ENCODE assay signal across 1 cellular context in the genomic region with DNA sequence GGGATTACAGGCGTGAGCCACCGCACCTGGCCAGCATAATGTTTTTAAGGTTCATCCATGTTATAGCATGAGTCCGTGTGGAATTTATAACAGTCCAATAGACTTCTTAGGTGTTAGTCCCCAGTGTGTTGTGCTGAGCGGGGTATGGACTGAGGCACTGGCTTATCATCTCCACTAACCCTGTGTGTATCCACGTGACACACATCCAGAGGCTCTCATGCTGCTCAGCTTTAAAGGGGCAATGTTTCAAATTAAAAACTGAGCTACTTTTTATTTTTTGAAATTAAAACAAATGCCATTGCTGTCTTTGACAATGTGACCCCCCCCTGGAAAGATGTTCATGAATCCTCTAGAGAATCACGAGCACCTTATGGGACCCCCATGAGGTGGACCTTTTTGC.
A peak's percentile ranks its signal among the peaks of the same experiment; 100 is the strongest.
TF ChIP-seq lines count a peak whose summit lies in the region.

No MANE protein-coding gene starts in this region.

TF ChIP-seq in K562, 482 proteins besides CTCF, POLR2A, EP300 and RAD21:
- TF ChIP-seq TRIM28 (IDR thresholded peaks at IDR 0.05) (no peak), U2AF2 (optimal IDR thresholded peaks at IDR 0.05; ENCODE audit: low read depth, low read length) (no peak), U2AF1 (optimal IDR thresholded peaks at IDR 0.05; ENCODE audit: low read depth, low read length) (no peak), NR3C1 (CRISPR knock-in tag; IDR thresholded peaks at IDR 0.05) (no peak), FOXJ2 (tag; IDR thresholded peaks at IDR 0.05) (no peak), RAD51 (IDR thresholded peaks at IDR 0.05; ENCODE audit: borderline replicate concordance, low read depth) (peak; percentile 19; the same call in 1 of the 2 replicates), TBL1XR1 (IDR thresholded peaks at IDR 0.05; ENCODE audit: low read length in 2 of 2) (no peak), ZNF41 (CRISPR knock-in tag; conservative IDR thresholded peaks at IDR 0.05) (no peak), CUX1 (CRISPR knock-in tag; IDR thresholded peaks at IDR 0.05) (no peak), ELF2 (CRISPR knock-in tag; IDR thresholded peaks at IDR 0.05) (no peak), TFE3 (CRISPR knock-in tag; IDR thresholded peaks at IDR 0.05) (peak; percentile 46; the same call in 1 of the 2 replicates), MED1 (CRISPR knock-in tag; IDR thresholded peaks at IDR 0.05; ENCODE audit: borderline replicate concordance) (no peak), PCBP1 (IDR thresholded peaks at IDR 0.05; ENCODE audit: low read depth, low read length, poor library complexity, severe bottlenecking) (no peak), SNRNP70 (optimal IDR thresholded peaks at IDR 0.05; ENCODE audit: low read depth, low read length) (no peak)
- TF ChIP-seq, protein P1, sequence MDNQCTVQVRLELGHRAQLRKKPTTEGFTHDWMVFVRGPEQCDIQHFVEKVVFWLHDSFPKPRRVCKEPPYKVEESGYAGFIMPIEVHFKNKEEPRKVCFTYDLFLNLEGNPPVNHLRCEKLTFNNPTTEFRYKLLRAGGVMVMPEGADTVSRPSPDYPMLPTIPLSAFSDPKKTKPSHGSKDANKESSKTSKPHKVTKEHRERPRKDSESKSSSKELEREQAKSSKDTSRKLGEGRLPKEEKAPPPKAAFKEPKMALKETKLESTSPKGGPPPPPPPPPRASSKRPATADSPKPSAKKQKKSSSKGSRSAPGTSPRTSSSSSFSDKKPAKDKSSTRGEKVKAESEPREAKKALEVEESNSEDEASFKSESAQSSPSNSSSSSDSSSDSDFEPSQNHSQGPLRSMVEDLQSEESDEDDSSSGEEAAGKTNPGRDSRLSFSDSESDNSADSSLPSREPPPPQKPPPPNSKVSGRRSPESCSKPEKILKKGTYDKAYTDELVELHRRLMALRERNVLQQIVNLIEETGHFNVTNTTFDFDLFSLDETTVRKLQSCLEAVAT (IDR thresholded peaks at IDR 0.05) = no peak
- TF ChIP-seq, protein P2, sequence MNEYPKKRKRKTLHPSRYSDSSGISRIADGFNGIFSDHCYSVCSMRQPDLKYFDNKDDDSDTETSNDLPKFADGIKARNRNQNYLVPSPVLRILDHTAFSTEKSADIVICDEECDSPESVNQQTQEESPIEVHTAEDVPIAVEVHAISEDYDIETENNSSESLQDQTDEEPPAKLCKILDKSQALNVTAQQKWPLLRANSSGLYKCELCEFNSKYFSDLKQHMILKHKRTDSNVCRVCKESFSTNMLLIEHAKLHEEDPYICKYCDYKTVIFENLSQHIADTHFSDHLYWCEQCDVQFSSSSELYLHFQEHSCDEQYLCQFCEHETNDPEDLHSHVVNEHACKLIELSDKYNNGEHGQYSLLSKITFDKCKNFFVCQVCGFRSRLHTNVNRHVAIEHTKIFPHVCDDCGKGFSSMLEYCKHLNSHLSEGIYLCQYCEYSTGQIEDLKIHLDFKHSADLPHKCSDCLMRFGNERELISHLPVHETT (CRISPR knock-in tag; conservative IDR thresholded peaks at IDR 0.05 in 1 of 2, IDR thresholded peaks at IDR 0.05 in 1 of 2) = no peak
